10 cellular contexts compared by ENCODE assay signal in the genomic region with DNA sequence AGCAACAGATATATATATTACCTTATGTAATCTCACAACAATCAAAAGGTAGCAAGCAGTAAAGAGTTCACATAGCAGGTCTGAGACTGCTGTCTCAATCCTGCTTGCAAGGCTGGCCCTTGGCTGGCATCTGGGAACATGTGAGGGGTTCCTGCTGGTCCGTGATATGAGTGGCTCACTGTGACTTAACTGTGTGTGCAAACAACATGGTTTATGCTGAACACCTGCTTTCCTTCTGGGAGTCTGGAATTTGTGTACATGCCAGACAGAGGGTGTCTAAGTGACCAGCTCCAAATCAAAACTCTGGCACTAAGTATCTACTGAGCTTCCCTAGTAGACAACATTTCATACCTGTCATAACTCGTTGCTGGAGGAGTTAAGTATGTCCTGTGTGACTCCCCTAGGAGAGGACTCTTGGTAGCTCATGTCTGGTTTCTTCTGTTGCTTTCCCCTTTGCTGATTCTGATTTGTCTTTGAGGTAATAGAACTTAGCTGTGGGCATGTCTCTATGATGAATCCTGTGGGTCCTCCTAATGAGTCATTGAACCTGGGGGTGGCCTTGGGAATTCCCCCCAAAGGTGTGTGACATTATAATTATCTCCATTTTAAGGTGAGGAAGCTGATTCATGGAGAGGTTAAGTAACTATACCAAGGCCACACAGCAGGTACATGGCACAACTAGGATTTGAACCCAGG.
A peak's percentile ranks its signal among the peaks of the same experiment; 100 is the strongest.
DNase-seq lines count a peak whose midpoint lies in the region; ATAC-seq, FAIRE-seq and TF ChIP-seq lines count a peak whose summit lies in the region.
"Had no signal": no experiment of that assay in that cellular context is flagged by ENCODE, and none has a peak within 500 bp of the region (broad histone marks: within the 10 kb centered on the region; RNA-seq: fewer than 3 reads in every experiment).

No MANE protein-coding gene starts in this region.

- peak; percentile 71 for DNase-seq in stimulated activated naive CD4-positive, alpha-beta T cell treated with Interleukin-2 at 50 U/mL for 16 hours (lab: John Stamatoyannopoulos, UW)
- DNase-seq in stimulated activated naive CD4-positive, alpha-beta T cell (lab: John Stamatoyannopoulos, UW): no peak
- DNase-seq in stimulated activated CD4-positive, alpha-beta T cell treated with anti-CD3 and anti-CD28 coated beads, Interleukin-12 subunit alpha, Interleukin-12 subunit beta, amount 100 ng/mL, for 24 hours (ENCODE audit: low read depth in 2 of 2): peak; percentile 41 to 48
- DNase-seq in RKO (ENCODE audit: low spot score) (no peak), DMS79 treated with DMSO at 0.1 percent for 48 hours (lab: John Stamatoyannopoulos, UW) (no peak), H54 (ENCODE audit: insufficient read length, low spot score) (no peak)
- DNase-seq: activated gamma-delta T cell, NCI-H69 had no signal

- no peak for TF ChIP-seq POLR2A in H54 (IDR thresholded peaks at IDR 0.05; ENCODE audit: low read depth, low read length)

- ATAC-seq in HG03565 (IDR thresholded peaks at IDR 0.05; ENCODE audit: unreplicated experiment): no peak

- peak overlapping the region; percentile 49 for H3K27ac ChIP-seq in cingulate gyrus (ENCODE audit: low read depth, low read length)

- FAIRE-seq in H54 (lab: Jason Lieb, UNC): no peak

Comparison
In these comparisons a context has a peak if more than half of its experiments do, and no peak if none do; other contexts are left out.
1. DNase-seq: peak in stimulated activated naive CD4-positive, alpha-beta T cell treated with Interleukin-2 at 50 U/mL for 16 hours (single experiment) and stimulated activated CD4-positive, alpha-beta T cell treated with anti-CD3 and anti-CD28 coated beads, Interleukin-12 subunit alpha, Interleukin-12 subunit beta, amount 100 ng/mL, for 24 hours (2 of 2); none in stimulated activated naive CD4-positive, alpha-beta T cell (0 of 6), RKO (single experiment), DMS79 treated with DMSO at 0.1 percent for 48 hours (single experiment) and H54 (single experiment).